In genomic region chr19:51691122-51692064, GRCh38 we compare ENCODE assay signal across 9 cellular contexts. TPM values are rescaled to one million over a fixed set of nuclear protein-coding genes. Genes with fewer than 3 reads are reported as not detected.
DNase-seq lines count a peak whose midpoint lies in the region; ATAC-seq and TF ChIP-seq lines count a peak whose summit lies in the region.
"Had no signal": no experiment of that assay in that cellular context is flagged by ENCODE, and none has a peak within 500 bp of the region (broad histone marks: within the 10 kb centered on the region; RNA-seq: fewer than 3 reads in every experiment).

No MANE protein-coding gene starts in this region.

- ATAC-seq in HG03280 (IDR thresholded peaks at IDR 0.05; ENCODE audit: unreplicated experiment) (no peak), HG03442 (IDR thresholded peaks at IDR 0.05; ENCODE audit: unreplicated experiment) (no peak), GM18873 (IDR thresholded peaks at IDR 0.05; ENCODE audit: low FRiP score, unreplicated experiment) (no peak), GM19452 (IDR thresholded peaks at IDR 0.05; ENCODE audit: unreplicated experiment) (no peak)

- no peaks in the 10 kb centered on the region for H3K9me3 ChIP-seq in CD8-positive, alpha-beta memory T cell (ENCODE audit: low read length)
- H3K9me3 ChIP-seq in muscle layer of duodenum (ENCODE audit: control insufficient read depth in 1 of 2, low read length in 2 of 2) = no peaks in the 10 kb centered on the region

- no peak for DNase-seq in CD8-positive, alpha-beta memory T cell
- DNase-seq in NCI-H2196 (lab: John Stamatoyannopoulos, UW; ENCODE audit: unreplicated experiment) (peak; percentile 10), chondrocyte (ENCODE audit: low spot score) (no peak)

- peak overlapping the region in 6 of 7 donors; percentile 34 to 80 (median 59) for H3K4me3 Mint-ChIP-seq in CD8-positive, alpha-beta memory T cell
- H3K4me3 Mint-ChIP-seq in chondrocyte (ENCODE audit: unreplicated experiment) = peak overlapping the region; percentile 88

- no peaks in the 10 kb centered on the region for H3K36me3 ChIP-seq in CD8-positive, alpha-beta memory T cell (ENCODE audit: insufficient read depth, low read length)
- H3K36me3 ChIP-seq in muscle layer of duodenum (ENCODE audit: control insufficient read depth in 1 of 2, insufficient read depth in 2 of 2, low read length in 2 of 2) = peaks cover 10 to 24% of the 10 kb centered on the region in 2 donors

- peak overlapping the region; percentile 25 for H3K4me3 ChIP-seq in CD8-positive, alpha-beta memory T cell (ENCODE audit: low read length)
- H3K4me3 ChIP-seq in muscle layer of duodenum (ENCODE audit: low read depth in 1 of 2, low read length in 2 of 2) = peak overlapping the region; percentile 63 to 97

- no peaks in the 10 kb centered on the region for H3K9me3 Mint-ChIP-seq in CD8-positive, alpha-beta memory T cell
- no peaks in the 10 kb centered on the region for H3K9me3 Mint-ChIP-seq in chondrocyte (ENCODE audit: low read depth)

- H3K27ac Mint-ChIP-seq in CD8-positive, alpha-beta memory T cell = peak overlapping the region in 4 of 8 donors; percentile 25 to 90 (median 58)
- H3K27ac Mint-ChIP-seq in chondrocyte (ENCODE audit: unreplicated experiment) = peak overlapping the region; percentile 89

- TF ChIP-seq CTCF in chondrocyte (IDR thresholded peaks at IDR 0.05) = no peak

- peak overlapping the region; percentile 79 for H3K27ac ChIP-seq in CD8-positive, alpha-beta memory T cell (ENCODE audit: low read depth, low read length)
- peak overlapping the region; percentile 60 for H3K27ac ChIP-seq in muscle layer of duodenum (ENCODE audit: low read length)

- no peaks in the 10 kb centered on the region for H3K36me3 Mint-ChIP-seq in CD8-positive, alpha-beta memory T cell
- H3K36me3 Mint-ChIP-seq in chondrocyte (ENCODE audit: low read depth) = peaks cover 29% of the 10 kb centered on the region

- peaks cover 5% of the 10 kb centered on the region for H3K27me3 ChIP-seq in CD8-positive, alpha-beta memory T cell (ENCODE audit: insufficient read depth, low read length, poor library complexity, severe bottlenecking)
- peaks cover 8% of the 10 kb centered on the region for H3K27me3 ChIP-seq in muscle layer of duodenum (ENCODE audit: low read depth, low read length)

- peaks cover 21 to 23% of the 10 kb centered on the region in 2 donors for H3K27me3 Mint-ChIP-seq in CD8-positive, alpha-beta memory T cell
- no peaks in the 10 kb centered on the region for H3K27me3 Mint-ChIP-seq in chondrocyte (ENCODE audit: low read depth)

- peaks cover 6 to 22% (median 10%) of the 10 kb centered on the region in 3 donors for H3K4me1 Mint-ChIP-seq in CD8-positive, alpha-beta memory T cell
- peaks cover 64% of the 10 kb centered on the region for H3K4me1 Mint-ChIP-seq in chondrocyte (ENCODE audit: low read depth)

- H3K4me1 ChIP-seq in CD8-positive, alpha-beta memory T cell (ENCODE audit: insufficient read depth, low read length) = peaks cover 5% of the 10 kb centered on the region
- H3K4me1 ChIP-seq in muscle layer of duodenum (ENCODE audit: control insufficient read depth in 1 of 2, insufficient read depth in 2 of 2, low read length in 2 of 2) = peaks cover 19 to 54% of the 10 kb centered on the region in 2 donors

- POLR2A ChIA-PET in CD8-positive, alpha-beta memory T cell (lab: Charles Lee) = no interaction called here

- CTCF ChIA-PET in CD8-positive, alpha-beta memory T cell (lab: Charles Lee) = no interaction called here

RNA-seq across cellular contexts. Expression of gene SPACA6, which starts 1.7 kb away (rescaled TPM):
- 1 to 10 TPM; 3.1 to 3.3 TPM for total RNA-seq in CD8-positive, alpha-beta memory T cell
- polyA plus RNA-seq in CD8-positive, alpha-beta memory T cell = 2.2 TPM
- total RNA-seq in chondrocyte = 20.4 to 39.5 TPM (median 24.3 TPM) in 3 replicates

RNA-seq across cellular contexts. Expression of gene HAS1, which starts 32.4 kb away (rescaled TPM):
- total RNA-seq in CD8-positive, alpha-beta memory T cell = not detected
- polyA plus RNA-seq in CD8-positive, alpha-beta memory T cell = not detected
- not detected in 3 replicates for total RNA-seq in chondrocyte
- total RNA-seq: HT1080 had no signal

RNA-seq across cellular contexts. Expression of gene SIGLEC14, which starts 44.8 kb away (rescaled TPM):
- total RNA-seq in CD8-positive, alpha-beta memory T cell = under 1 TPM; 0.33 to 0.35 TPM
- not detected for polyA plus RNA-seq in CD8-positive, alpha-beta memory T cell
- not detected in 3 replicates for total RNA-seq in chondrocyte
